ENCODE assay signal across 31 cellular contexts in genomic region chr3:10910367-10910766, GRCh38.
"Had no signal": no experiment of that assay in that cellular context is flagged by ENCODE, and none has a peak within 500 bp of the region (broad histone marks: within the 10 kb centered on the region; RNA-seq: fewer than 3 reads in every experiment).

No MANE protein-coding gene starts in this region.

- DNase-seq: activated CD4-positive, alpha-beta memory T cell treated with anti-CD3 and anti-CD28 coated beads, Interleukin-2, amount 10 ng/mL, durations not matched to agents 7 days and 5 days; activated CD4-positive, alpha-beta T cell treated with anti-CD3 and anti-CD28 coated beads for 1 hour; activated CD4-positive, alpha-beta T cell treated with anti-CD3 and anti-CD28 coated beads for 36 hours; activated CD4-positive, alpha-beta T cell treated with anti-CD3 and anti-CD28 coated beads for 48 hours; activated CD4-positive, alpha-beta T cell treated with anti-CD3 and anti-CD28 coated beads, Interleukin-2, amount 10 ng/mL, durations not matched to agents 7 days and 5 days; activated CD4-positive, alpha-beta T cell treated with anti-CD3 and anti-CD28 coated beads, Interleukin-2, amount 50 U/mL, for 48 hours; activated CD4-positive, CD25-positive, alpha-beta regulatory T cell; activated CD8-positive, alpha-beta memory T cell treated with anti-CD3 and anti-CD28 coated beads for 24 hours; activated CD8-positive, alpha-beta memory T cell treated with anti-CD3 and anti-CD28 coated beads, Interleukin-2, amount 10 ng/mL, durations not matched to agents 7 days and 5 days; activated CD8-positive, alpha-beta memory T cell treated with anti-CD3 and anti-CD28 coated beads, Interleukin-2, amount 50 U/mL, for 48 hours; activated CD8-positive, alpha-beta T cell treated with anti-CD3 and anti-CD28 coated beads, Interleukin-2, amount 10 ng/mL, durations not matched to agents 7 days and 5 days; activated effector memory CD4-positive, alpha-beta T cell treated with Interleukin-2 at 50 U/mL for 16 hours; activated gamma-delta T cell; activated naive CD4-positive, alpha-beta T cell treated with anti-CD3 and anti-CD28 coated beads, Interleukin-2, amount 10 ng/mL, durations not matched to agents 7 days and 5 days; activated naive CD4-positive, alpha-beta T cell treated with Interleukin-2 at 50 U/mL for 16 hours; activated naive CD8-positive, alpha-beta T cell treated with anti-CD3 and anti-CD28 coated beads, Interleukin-2, amount 10 ng/mL, durations not matched to agents 7 days and 5 days; activated naive CD8-positive, alpha-beta T cell treated with anti-CD3 and anti-CD28 coated beads, Interleukin-2, amount 50 U/mL, for 24 hours; activated T-cell treated with anti-CD3 and anti-CD28 coated beads, Interleukin-2, amount 50 U/mL, for 24 hours; activated T-cell treated with anti-CD3 and anti-CD28 coated beads, Interleukin-2, amount 50 U/mL, for 48 hours; amygdala; anterior cingulate cortex; brain microvascular endothelial cell; central memory CD4-positive, alpha-beta T cell; T-helper 1 cell; T-helper 2 cell; T-helper 9 cell; WERI-Rb-1 had no signal

- ATAC-seq: activated CD4-positive, alpha-beta T cell treated with anti-CD3 and anti-CD28 coated beads for 36 hours; activated CD4-positive, CD25-positive, alpha-beta regulatory T cell treated with anti-CD3 and anti-CD28 coated beads, Interleukin-2, amount 50 U/mL, for 24 hours; activated CD8-positive, alpha-beta memory T cell treated with anti-CD3 and anti-CD28 coated beads, Interleukin-2, amount 10 ng/mL, durations not matched to agents 7 days and 5 days; activated CD8-positive, alpha-beta T cell treated with anti-CD3 and anti-CD28 coated beads, Interleukin-2, amount 10 ng/mL, durations not matched to agents 7 days and 5 days; activated naive CD8-positive, alpha-beta T cell treated with anti-CD3 and anti-CD28 coated beads, Interleukin-2, amount 50 U/mL, for 24 hours; WTC11 had no signal

- H3K27ac ChIP-seq: ascending aorta, brain microvascular endothelial cell, breast epithelium, WERI-Rb-1 had no signal

- H3K4me3 ChIP-seq: ascending aorta, breast epithelium had no signal

- H3K36me3 ChIP-seq: ascending aorta, brain microvascular endothelial cell, breast epithelium, WERI-Rb-1 had no signal

- H3K27me3 ChIP-seq: ascending aorta, brain microvascular endothelial cell, breast epithelium had no signal

- H3K4me1 ChIP-seq: ascending aorta, breast epithelium had no signal
